8 cellular contexts compared by ENCODE assay signal in the genomic region with DNA sequence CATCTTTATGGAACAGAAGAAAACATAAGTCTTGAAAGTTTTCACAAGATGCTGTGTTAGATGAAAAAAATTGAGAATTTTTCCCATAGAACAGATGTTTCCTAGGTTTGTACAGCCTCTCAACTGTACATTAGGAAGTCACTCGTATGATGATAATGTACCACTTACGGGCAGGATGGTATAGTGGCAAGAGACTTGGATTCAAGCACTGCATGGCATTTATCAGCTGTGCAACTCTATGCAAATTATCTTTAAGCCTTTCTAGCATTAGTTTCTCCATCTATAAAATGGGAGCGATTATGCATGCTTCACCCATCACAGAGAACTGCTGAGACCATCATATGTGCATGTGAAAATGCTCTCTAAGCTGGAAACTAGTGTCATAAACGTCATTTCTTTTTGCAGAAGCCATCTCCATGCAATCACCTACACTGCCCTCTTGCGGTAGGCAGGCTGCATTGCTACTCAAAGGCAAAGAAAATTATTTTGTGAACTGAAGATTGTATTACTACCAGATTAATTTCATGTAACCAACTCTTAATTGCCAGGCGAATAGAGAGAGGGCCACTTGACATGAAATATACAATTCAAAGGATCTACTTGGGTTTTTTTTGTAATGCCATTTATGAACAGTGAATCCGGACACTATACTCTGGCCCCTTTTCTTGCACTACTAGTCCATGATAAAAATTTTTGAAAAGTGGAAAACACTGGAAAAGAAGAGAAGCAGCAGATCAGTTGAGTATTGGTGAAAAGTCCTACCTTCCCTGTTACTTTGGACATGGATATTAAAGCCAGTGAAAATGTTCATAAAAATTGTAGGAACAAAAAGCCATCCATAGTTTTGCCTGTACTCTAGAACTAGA.
DNase-seq lines count a peak whose midpoint lies in the region; ATAC-seq and TF ChIP-seq lines count a peak whose summit lies in the region.

No MANE protein-coding gene starts in this region.

- intact Hi-C loops in ascending aorta (cut with DNase I): loop anchor here (2.0 kb wide), 1 partner anchor 41 kb away; no protein-coding TSS in a partner anchor

- peak; percentile 62 for DNase-seq in Daoy (ENCODE audit: low read depth)
- DNase-seq in Jurkat, Clone E6-1 (ENCODE audit: low read depth, low spot score): peak; percentile 38
- DNase-seq in SK-N-DZ (ENCODE audit: low spot score): peak; percentile 64
- no peak for DNase-seq in ascending aorta (ENCODE audit: low spot score in 2 of 2)
- DNase-seq in iris pigment epithelial cell (ENCODE audit: low read depth): peak; percentile 49
- DNase-seq in stimulated activated CD4-positive, alpha-beta T cell treated with anti-CD3 and anti-CD28 coated beads, Interleukin-4, amount 100 ng/mL, for 24 hours: peak; percentile 59

- no peaks in the 10 kb centered on the region for H3K36me3 ChIP-seq in ascending aorta

- ATAC-seq in GM21423 (IDR thresholded peaks at IDR 0.05; ENCODE audit: unreplicated experiment): no peak
- ATAC-seq in HG03457 (IDR thresholded peaks at IDR 0.05; ENCODE audit: unreplicated experiment): no peak

- H3K4me1 ChIP-seq in ascending aorta: peaks cover 0 to 9% of the 10 kb centered on the region in 2 donors

- no peaks in the 10 kb centered on the region for H3K9me3 ChIP-seq in ascending aorta

- H3K27ac ChIP-seq in ascending aorta: no peak overlapping the region

- no peaks in the 10 kb centered on the region for H3K27me3 ChIP-seq in ascending aorta

- H3K4me3 ChIP-seq in Jurkat, Clone E6-1 (ENCODE audit: low read length): no peak overlapping the region
- no peak overlapping the region for H3K4me3 ChIP-seq in ascending aorta

- peak; percentile 70 to 95 (median 90) for TF ChIP-seq CTCF in ascending aorta (IDR thresholded peaks at IDR 0.05)

Comparison
In these comparisons a context has a peak if more than half of its experiments do, and no peak if none do; other contexts are left out.
1. DNase-seq: peak in Daoy (single experiment), Jurkat, Clone E6-1 (single experiment), SK-N-DZ (single experiment), iris pigment epithelial cell (single experiment) and stimulated activated CD4-positive, alpha-beta T cell treated with anti-CD3 and anti-CD28 coated beads, Interleukin-4, amount 100 ng/mL, for 24 hours (single experiment); none in ascending aorta (0 of 2).